1 cellular context compared by ENCODE assay signal in the genomic region with DNA sequence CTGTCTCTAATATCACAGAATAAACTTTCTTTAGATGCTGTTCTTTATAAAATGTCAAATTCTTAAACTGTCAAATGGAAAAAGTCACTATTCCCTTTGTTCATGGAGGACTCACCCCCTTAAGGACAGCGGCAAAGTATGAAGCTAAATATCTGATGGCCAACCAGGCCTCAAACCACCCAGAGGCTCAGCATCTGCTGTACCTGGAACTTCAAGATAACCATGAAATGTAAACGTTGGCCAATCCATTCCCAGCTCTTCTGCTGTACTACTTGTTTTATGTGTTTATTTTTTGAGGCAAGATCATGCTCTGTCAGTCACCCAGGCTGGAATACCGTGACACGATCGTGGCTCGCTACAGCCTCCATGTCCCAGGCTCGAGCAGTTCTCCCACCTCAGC.
TF ChIP-seq lines count a peak whose summit lies in the region.

No MANE protein-coding gene starts in this region.

TF ChIP-seq in SK-N-SH treated with all-trans-retinoic acid at 6 μM for 48 hours, 23 proteins besides CTCF, POLR2A, EP300 and RAD21:
- TF ChIP-seq TOX (CRISPR knock-in tag; IDR thresholded peaks at IDR 0.05; ENCODE audit: borderline replicate concordance): no peak
- TF ChIP-seq ZNF8 (CRISPR knock-in tag; IDR thresholded peaks at IDR 0.05): no peak
- no peak for TF ChIP-seq ISL1 (CRISPR knock-in tag; IDR thresholded peaks at IDR 0.05)
- TF ChIP-seq, protein P1, sequence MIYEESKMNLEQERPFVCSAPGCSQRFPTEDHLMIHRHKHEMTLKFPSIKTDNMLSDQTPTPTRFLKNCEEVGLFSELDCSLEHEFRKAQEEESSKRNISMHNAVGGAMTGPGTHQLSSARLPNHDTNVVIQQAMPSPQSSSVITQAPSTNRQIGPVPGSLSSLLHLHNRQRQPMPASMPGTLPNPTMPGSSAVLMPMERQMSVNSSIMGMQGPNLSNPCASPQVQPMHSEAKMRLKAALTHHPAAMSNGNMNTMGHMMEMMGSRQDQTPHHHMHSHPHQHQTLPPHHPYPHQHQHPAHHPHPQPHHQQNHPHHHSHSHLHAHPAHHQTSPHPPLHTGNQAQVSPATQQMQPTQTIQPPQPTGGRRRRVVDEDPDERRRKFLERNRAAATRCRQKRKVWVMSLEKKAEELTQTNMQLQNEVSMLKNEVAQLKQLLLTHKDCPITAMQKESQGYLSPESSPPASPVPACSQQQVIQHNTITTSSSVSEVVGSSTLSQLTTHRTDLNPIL (CRISPR knock-in tag; IDR thresholded peaks at IDR 0.05; ENCODE audit: low read depth): no peak
- TF ChIP-seq ESRRG (CRISPR knock-in tag; IDR thresholded peaks at IDR 0.05): no peak
- no peak for TF ChIP-seq PPARA (CRISPR knock-in tag; IDR thresholded peaks at IDR 0.05; ENCODE audit: borderline replicate concordance)
- TF ChIP-seq CSDC2 (CRISPR knock-in tag; IDR thresholded peaks at IDR 0.05): no peak
- TF ChIP-seq BACH2 (CRISPR knock-in tag; IDR thresholded peaks at IDR 0.05; ENCODE audit: borderline replicate concordance): no peak
- TF ChIP-seq GLIS3 (CRISPR knock-in tag; IDR thresholded peaks at IDR 0.05): no peak
- TF ChIP-seq, protein P2, sequence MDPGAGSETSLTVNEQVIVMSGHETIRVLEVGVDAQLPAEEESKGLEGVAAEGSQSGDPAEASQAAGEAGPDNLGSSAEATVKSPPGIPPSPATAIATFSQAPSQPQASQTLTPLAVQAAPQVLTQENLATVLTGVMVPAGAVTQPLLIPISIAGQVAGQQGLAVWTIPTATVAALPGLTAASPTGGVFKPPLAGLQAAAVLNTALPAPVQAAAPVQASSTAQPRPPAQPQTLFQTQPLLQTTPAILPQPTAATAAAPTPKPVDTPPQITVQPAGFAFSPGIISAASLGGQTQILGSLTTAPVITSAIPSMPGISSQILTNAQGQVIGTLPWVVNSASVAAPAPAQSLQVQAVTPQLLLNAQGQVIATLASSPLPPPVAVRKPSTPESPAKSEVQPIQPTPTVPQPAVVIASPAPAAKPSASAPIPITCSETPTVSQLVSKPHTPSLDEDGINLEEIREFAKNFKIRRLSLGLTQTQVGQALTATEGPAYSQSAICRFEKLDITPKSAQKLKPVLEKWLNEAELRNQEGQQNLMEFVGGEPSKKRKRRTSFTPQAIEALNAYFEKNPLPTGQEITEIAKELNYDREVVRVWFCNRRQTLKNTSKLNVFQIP (CRISPR knock-in tag; IDR thresholded peaks at IDR 0.05; ENCODE audit: borderline replicate concordance, low read depth): no peak
- TF ChIP-seq ZC3H10 (CRISPR knock-in tag; IDR thresholded peaks at IDR 0.05): no peak
- TF ChIP-seq, protein P3, sequence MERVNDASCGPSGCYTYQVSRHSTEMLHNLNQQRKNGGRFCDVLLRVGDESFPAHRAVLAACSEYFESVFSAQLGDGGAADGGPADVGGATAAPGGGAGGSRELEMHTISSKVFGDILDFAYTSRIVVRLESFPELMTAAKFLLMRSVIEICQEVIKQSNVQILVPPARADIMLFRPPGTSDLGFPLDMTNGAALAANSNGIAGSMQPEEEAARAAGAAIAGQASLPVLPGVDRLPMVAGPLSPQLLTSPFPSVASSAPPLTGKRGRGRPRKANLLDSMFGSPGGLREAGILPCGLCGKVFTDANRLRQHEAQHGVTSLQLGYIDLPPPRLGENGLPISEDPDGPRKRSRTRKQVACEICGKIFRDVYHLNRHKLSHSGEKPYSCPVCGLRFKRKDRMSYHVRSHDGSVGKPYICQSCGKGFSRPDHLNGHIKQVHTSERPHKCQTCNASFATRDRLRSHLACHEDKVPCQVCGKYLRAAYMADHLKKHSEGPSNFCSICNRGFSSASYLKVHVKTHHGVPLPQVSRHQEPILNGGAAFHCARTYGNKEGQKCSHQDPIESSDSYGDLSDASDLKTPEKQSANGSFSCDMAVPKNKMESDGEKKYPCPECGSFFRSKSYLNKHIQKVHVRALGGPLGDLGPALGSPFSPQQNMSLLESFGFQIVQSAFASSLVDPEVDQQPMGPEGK (CRISPR knock-in tag; IDR thresholded peaks at IDR 0.05; ENCODE audit: borderline replicate concordance): no peak
- no peak for TF ChIP-seq ZFP3 (CRISPR knock-in tag; IDR thresholded peaks at IDR 0.05)
- TF ChIP-seq ZFP30 (CRISPR knock-in tag; IDR thresholded peaks at IDR 0.05): no peak
- TF ChIP-seq, protein P4, sequence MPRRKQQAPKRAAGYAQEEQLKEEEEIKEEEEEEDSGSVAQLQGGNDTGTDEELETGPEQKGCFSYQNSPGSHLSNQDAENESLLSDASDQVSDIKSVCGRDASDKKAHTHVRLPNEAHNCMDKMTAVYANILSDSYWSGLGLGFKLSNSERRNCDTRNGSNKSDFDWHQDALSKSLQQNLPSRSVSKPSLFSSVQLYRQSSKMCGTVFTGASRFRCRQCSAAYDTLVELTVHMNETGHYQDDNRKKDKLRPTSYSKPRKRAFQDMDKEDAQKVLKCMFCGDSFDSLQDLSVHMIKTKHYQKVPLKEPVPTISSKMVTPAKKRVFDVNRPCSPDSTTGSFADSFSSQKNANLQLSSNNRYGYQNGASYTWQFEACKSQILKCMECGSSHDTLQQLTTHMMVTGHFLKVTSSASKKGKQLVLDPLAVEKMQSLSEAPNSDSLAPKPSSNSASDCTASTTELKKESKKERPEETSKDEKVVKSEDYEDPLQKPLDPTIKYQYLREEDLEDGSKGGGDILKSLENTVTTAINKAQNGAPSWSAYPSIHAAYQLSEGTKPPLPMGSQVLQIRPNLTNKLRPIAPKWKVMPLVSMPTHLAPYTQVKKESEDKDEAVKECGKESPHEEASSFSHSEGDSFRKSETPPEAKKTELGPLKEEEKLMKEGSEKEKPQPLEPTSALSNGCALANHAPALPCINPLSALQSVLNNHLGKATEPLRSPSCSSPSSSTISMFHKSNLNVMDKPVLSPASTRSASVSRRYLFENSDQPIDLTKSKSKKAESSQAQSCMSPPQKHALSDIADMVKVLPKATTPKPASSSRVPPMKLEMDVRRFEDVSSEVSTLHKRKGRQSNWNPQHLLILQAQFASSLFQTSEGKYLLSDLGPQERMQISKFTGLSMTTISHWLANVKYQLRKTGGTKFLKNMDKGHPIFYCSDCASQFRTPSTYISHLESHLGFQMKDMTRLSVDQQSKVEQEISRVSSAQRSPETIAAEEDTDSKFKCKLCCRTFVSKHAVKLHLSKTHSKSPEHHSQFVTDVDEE (CRISPR knock-in tag; IDR thresholded peaks at IDR 0.05): no peak
- no peak for TF ChIP-seq ZNF70 (CRISPR knock-in tag; IDR thresholded peaks at IDR 0.05)
- TF ChIP-seq ARNTL (CRISPR knock-in tag; IDR thresholded peaks at IDR 0.05; ENCODE audit: borderline replicate concordance, low read depth): no peak
- no peak for TF ChIP-seq TCF4 (CRISPR knock-in tag; IDR thresholded peaks at IDR 0.05; ENCODE audit: borderline replicate concordance)
- TF ChIP-seq, protein P5, sequence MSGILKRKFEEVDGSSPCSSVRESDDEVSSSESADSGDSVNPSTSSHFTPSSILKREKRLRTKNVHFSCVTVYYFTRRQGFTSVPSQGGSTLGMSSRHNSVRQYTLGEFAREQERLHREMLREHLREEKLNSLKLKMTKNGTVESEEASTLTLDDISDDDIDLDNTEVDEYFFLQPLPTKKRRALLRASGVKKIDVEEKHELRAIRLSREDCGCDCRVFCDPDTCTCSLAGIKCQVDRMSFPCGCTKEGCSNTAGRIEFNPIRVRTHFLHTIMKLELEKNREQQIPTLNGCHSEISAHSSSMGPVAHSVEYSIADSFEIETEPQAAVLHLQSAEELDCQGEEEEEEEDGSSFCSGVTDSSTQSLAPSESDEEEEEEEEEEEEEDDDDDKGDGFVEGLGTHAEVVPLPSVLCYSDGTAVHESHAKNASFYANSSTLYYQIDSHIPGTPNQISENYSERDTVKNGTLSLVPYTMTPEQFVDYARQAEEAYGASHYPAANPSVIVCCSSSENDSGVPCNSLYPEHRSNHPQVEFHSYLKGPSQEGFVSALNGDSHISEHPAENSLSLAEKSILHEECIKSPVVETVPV (CRISPR knock-in tag; IDR thresholded peaks at IDR 0.05): no peak
